20 cellular contexts compared by ENCODE assay signal in the genomic region with DNA sequence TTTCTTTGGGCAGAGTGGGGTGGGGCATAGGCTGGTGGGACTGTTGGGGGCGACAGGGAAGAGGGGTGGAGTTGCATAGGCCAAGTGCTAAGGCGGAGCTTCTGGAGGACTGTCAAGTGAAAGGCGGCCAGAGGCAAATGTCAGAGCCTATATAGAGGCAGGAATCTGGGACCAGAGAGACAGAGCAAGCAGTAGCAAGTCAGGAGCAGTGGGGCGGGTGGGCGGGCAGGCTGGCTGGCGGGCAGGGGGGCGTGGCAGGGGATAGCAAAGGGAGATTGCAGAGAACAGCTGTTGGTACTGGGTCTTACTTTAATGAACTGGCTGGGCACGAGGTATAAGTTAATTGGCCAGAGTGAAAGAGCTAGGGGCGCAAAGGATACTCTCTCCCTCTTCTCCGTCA.
"Had no signal": no experiment of that assay in that cellular context is flagged by ENCODE, and none has a peak within 500 bp of the region (broad histone marks: within the 10 kb centered on the region; RNA-seq: fewer than 3 reads in every experiment).

No MANE protein-coding gene starts in this region.

- H3K27ac Mint-ChIP-seq: natural killer cell had no signal

- H3K9me3 Mint-ChIP-seq: natural killer cell had no signal

- H3K4me2 ChIP-seq: neural progenitor cell had no signal

- H3K4me3 Mint-ChIP-seq: natural killer cell, neural progenitor cell had no signal

- H2AFZ ChIP-seq: neural progenitor cell had no signal

- ATAC-seq: esophagus mucosa, heart left ventricle, natural killer cell, right cardiac atrium had no signal

- H3K4me3 ChIP-seq: dorsolateral prefrontal cortex, heart left ventricle, neural progenitor cell, ovary, stomach, thoracic aorta, transverse colon had no signal

- H3K4me1 Mint-ChIP-seq: natural killer cell had no signal

- H3K27me3 ChIP-seq: neural progenitor cell, ovary, transverse colon had no signal

- H3K4me1 ChIP-seq: heart left ventricle, stomach, transverse colon had no signal

- H3K36me3 Mint-ChIP-seq: natural killer cell, neural progenitor cell had no signal

- DNase-seq: cortex of kidney; dorsolateral prefrontal cortex; effector CD8-positive, alpha-beta T cell; heart left ventricle; hippocampal formation; kidney glomerular epithelial cell; mammary epithelial cell; natural killer cell; nucleus accumbens; ovary; right cardiac atrium; small intestine; stimulated activated CD4-positive, alpha-beta T cell treated with anti-CD3 and anti-CD28 coated beads, Interleukin-12 subunit alpha, Interleukin-12 subunit beta, amount 100 ng/mL, for 4 hours; stimulated activated naive CD4-positive, alpha-beta T cell; stomach; substantia nigra; transverse colon had no signal

- H3K36me3 ChIP-seq: heart left ventricle, neural progenitor cell, ovary, stomach, thoracic aorta, transverse colon had no signal

- H3K9me3 ChIP-seq: heart left ventricle, ovary, stomach, thoracic aorta, transverse colon had no signal

- H3K27ac ChIP-seq: dorsolateral prefrontal cortex, heart left ventricle, neural progenitor cell, ovary, stomach, thoracic aorta, transverse colon had no signal

- H3K9ac ChIP-seq: neural progenitor cell had no signal
